In the genomic region with DNA sequence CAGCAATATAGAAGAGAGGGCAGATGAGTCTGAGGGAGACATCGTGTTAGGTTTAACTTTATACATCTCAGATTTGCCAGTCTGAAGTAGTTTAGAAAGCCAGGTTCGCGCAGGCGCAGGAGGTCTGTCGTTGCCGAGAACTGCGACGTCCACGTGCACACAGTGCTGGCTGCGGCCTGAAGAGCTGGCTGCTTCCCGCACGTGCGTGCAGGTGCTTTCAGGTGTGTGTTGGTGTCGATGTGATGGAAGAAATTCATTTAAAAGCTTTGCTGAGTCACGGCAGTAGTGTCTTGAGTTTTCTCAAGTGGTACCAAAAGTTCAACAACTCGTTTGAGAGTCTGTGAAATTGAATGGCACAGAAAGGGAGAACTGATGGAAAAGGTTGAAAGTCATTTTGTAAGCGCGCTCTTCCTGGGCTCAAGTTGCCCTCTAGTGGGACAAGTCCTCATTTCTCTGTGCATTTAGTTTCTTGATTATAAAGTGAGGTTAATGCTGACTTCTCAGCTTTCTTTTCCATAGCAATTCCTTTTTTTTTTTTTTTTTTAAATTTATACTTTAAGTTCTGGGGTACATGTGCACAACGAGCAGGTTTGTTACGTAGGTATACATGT, we compare ENCODE assay signal across 2 cellular contexts.
TF ChIP-seq lines count a peak whose summit lies in the region.

No MANE protein-coding gene starts in this region.

TF ChIP-seq in IMR-90, 13 proteins besides CTCF, POLR2A, EP300 and RAD21:
- TF ChIP-seq BHLHE40 (IDR thresholded peaks at IDR 0.05; ENCODE audit: low read depth, low read length) = no peak
- no peak for TF ChIP-seq FOS (IDR thresholded peaks at IDR 0.05; ENCODE audit: low read depth, low read length)
- no peak; the same call in 1 of the 2 replicates for TF ChIP-seq SMC3 (IDR thresholded peaks at IDR 0.05; ENCODE audit: low read depth, low read length)
- no peak for TF ChIP-seq MXI1 (IDR thresholded peaks at IDR 0.05; ENCODE audit: borderline replicate concordance, low read depth, low read length)
- no peak for TF ChIP-seq MAZ (IDR thresholded peaks at IDR 0.05; ENCODE audit: borderline replicate concordance, low read depth, low read length)
- no peak for TF ChIP-seq NFE2L2 (IDR thresholded peaks at IDR 0.05; ENCODE audit: low read depth, low read length)
- no peak for TF ChIP-seq ELK1 (IDR thresholded peaks at IDR 0.05; ENCODE audit: borderline replicate concordance, low read depth, low read length)
- TF ChIP-seq MAFK (IDR thresholded peaks at IDR 0.05; ENCODE audit: low read depth, low read length) = no peak
- no peak for TF ChIP-seq CHD1 (IDR thresholded peaks at IDR 0.05; ENCODE audit: low read depth, low read length)
- no peak for TF ChIP-seq USF2 (IDR thresholded peaks at IDR 0.05; ENCODE audit: low read depth, low read length)
- TF ChIP-seq CEBPB (IDR thresholded peaks at IDR 0.05; ENCODE audit: low read depth, low read length) = no peak
- no peak for TF ChIP-seq RCOR1 (IDR thresholded peaks at IDR 0.05; ENCODE audit: insufficient replicate concordance, low read length)
- no peak for TF ChIP-seq RFX5 (IDR thresholded peaks at IDR 0.05; ENCODE audit: low read depth, low read length)
TF ChIP-seq in IMR-90: peak in this region for 0.

TF ChIP-seq in HEK293T, 16 proteins besides CTCF, POLR2A, EP300 and RAD21:
- TF ChIP-seq ARNT (IDR thresholded peaks at IDR 0.05) (no peak), FOXM1 (IDR thresholded peaks at IDR 0.05; ENCODE audit: borderline replicate concordance) (no peak), ELF4 (IDR thresholded peaks at IDR 0.05) (no peak), ZNF384 (IDR thresholded peaks at IDR 0.05) (no peak), SUZ12 (IDR thresholded peaks at IDR 0.05) (no peak)
- TF ChIP-seq, protein P1, sequence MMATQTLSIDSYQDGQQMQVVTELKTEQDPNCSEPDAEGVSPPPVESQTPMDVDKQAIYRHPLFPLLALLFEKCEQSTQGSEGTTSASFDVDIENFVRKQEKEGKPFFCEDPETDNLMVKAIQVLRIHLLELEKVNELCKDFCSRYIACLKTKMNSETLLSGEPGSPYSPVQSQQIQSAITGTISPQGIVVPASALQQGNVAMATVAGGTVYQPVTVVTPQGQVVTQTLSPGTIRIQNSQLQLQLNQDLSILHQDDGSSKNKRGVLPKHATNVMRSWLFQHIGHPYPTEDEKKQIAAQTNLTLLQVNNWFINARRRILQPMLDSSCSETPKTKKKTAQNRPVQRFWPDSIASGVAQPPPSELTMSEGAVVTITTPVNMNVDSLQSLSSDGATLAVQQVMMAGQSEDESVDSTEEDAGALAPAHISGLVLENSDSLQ (IDR thresholded peaks at IDR 0.05) = no peak
